In the genomic region with DNA sequence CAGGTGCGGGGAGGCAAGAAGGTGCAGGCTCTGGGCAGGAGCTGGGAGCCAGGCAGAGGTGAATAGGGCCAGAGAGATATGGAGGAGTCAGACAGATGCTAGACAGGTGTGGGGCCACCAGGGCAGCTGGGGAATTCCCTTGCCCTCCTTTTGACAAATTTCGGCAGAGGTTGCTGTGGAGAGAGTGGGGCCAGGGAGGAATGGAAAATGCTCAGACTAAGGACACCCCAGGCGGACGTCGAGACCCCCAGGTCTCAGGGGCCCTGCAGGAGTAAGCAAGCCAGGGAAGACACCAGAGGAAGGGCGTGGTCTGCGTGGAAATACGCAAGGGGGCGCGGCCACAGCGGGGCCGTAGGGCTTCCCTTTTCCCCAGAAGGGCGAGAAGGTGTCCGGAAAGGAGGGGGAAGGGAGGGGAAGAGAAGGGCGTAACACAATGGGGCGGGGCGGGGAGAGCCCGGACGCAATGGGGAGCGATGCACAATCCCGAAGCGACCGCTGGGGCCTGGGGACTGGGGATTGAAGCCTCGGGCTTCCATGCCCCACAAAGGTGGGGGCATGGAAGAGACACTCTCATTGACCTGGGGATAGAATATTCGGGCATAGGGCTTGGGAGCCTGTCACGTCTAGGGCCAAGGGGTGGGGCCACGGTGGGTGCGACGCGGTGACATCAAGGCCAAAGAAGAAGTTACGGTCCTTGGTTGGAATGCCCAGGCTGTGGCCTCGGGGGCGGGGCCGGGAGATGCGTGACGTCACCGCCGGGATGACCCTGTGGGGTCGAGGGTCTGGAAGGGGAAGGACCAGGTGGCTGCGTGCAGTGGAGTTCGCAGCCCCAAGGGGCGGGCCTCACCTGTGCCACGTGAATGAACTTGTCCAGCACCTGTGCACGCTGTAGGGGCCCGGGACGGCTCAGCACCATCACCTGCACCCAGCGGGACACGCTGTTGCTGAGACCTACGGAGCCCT, we compare ENCODE assay signal across 1 cellular context.
TF ChIP-seq lines count a peak whose summit lies in the region.

No MANE protein-coding gene starts in this region.

TF ChIP-seq in endothelial cell of umbilical vein, 7 proteins besides CTCF, POLR2A, EP300 and RAD21:
- TF ChIP-seq EZH2 (IDR thresholded peaks at IDR 0.05; ENCODE audit: borderline replicate concordance, low read depth, low read length, severe bottlenecking) (no peak), GATA2 (IDR thresholded peaks at IDR 0.05; ENCODE audit: insufficient read depth, insufficient read length, low read depth, low read length) (no peak), FOS (IDR thresholded peaks at IDR 0.05; ENCODE audit: borderline replicate concordance, insufficient read depth, low read length) (no peak), JUN (IDR thresholded peaks at IDR 0.05; ENCODE audit: borderline replicate concordance, insufficient read depth, insufficient read length, low read depth) (no peak), MYC (IDR thresholded peaks at IDR 0.05; ENCODE audit: low read depth, low read length) (no peak), POLR2AphosphoS5 (IDR thresholded peaks at IDR 0.05; ENCODE audit: insufficient read depth, low read depth, low read length) (no peak)
- TF ChIP-seq, protein P1, sequence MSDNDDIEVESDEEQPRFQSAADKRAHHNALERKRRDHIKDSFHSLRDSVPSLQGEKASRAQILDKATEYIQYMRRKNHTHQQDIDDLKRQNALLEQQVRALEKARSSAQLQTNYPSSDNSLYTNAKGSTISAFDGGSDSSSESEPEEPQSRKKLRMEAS (IDR thresholded peaks at IDR 0.05; ENCODE audit: insufficient read depth, insufficient read length), result no peak
